In genomic region chr6:26033942-26034354, GRCh38 we compare ENCODE assay signal across 1 cellular context.
A peak's percentile ranks its signal among the peaks of the same experiment; 100 is the strongest.
TF ChIP-seq lines count a peak whose summit lies in the region.

No MANE protein-coding gene starts in this region.

TF ChIP-seq in H1, 55 proteins besides CTCF, POLR2A, EP300 and RAD21:
- TF ChIP-seq, protein P1, sequence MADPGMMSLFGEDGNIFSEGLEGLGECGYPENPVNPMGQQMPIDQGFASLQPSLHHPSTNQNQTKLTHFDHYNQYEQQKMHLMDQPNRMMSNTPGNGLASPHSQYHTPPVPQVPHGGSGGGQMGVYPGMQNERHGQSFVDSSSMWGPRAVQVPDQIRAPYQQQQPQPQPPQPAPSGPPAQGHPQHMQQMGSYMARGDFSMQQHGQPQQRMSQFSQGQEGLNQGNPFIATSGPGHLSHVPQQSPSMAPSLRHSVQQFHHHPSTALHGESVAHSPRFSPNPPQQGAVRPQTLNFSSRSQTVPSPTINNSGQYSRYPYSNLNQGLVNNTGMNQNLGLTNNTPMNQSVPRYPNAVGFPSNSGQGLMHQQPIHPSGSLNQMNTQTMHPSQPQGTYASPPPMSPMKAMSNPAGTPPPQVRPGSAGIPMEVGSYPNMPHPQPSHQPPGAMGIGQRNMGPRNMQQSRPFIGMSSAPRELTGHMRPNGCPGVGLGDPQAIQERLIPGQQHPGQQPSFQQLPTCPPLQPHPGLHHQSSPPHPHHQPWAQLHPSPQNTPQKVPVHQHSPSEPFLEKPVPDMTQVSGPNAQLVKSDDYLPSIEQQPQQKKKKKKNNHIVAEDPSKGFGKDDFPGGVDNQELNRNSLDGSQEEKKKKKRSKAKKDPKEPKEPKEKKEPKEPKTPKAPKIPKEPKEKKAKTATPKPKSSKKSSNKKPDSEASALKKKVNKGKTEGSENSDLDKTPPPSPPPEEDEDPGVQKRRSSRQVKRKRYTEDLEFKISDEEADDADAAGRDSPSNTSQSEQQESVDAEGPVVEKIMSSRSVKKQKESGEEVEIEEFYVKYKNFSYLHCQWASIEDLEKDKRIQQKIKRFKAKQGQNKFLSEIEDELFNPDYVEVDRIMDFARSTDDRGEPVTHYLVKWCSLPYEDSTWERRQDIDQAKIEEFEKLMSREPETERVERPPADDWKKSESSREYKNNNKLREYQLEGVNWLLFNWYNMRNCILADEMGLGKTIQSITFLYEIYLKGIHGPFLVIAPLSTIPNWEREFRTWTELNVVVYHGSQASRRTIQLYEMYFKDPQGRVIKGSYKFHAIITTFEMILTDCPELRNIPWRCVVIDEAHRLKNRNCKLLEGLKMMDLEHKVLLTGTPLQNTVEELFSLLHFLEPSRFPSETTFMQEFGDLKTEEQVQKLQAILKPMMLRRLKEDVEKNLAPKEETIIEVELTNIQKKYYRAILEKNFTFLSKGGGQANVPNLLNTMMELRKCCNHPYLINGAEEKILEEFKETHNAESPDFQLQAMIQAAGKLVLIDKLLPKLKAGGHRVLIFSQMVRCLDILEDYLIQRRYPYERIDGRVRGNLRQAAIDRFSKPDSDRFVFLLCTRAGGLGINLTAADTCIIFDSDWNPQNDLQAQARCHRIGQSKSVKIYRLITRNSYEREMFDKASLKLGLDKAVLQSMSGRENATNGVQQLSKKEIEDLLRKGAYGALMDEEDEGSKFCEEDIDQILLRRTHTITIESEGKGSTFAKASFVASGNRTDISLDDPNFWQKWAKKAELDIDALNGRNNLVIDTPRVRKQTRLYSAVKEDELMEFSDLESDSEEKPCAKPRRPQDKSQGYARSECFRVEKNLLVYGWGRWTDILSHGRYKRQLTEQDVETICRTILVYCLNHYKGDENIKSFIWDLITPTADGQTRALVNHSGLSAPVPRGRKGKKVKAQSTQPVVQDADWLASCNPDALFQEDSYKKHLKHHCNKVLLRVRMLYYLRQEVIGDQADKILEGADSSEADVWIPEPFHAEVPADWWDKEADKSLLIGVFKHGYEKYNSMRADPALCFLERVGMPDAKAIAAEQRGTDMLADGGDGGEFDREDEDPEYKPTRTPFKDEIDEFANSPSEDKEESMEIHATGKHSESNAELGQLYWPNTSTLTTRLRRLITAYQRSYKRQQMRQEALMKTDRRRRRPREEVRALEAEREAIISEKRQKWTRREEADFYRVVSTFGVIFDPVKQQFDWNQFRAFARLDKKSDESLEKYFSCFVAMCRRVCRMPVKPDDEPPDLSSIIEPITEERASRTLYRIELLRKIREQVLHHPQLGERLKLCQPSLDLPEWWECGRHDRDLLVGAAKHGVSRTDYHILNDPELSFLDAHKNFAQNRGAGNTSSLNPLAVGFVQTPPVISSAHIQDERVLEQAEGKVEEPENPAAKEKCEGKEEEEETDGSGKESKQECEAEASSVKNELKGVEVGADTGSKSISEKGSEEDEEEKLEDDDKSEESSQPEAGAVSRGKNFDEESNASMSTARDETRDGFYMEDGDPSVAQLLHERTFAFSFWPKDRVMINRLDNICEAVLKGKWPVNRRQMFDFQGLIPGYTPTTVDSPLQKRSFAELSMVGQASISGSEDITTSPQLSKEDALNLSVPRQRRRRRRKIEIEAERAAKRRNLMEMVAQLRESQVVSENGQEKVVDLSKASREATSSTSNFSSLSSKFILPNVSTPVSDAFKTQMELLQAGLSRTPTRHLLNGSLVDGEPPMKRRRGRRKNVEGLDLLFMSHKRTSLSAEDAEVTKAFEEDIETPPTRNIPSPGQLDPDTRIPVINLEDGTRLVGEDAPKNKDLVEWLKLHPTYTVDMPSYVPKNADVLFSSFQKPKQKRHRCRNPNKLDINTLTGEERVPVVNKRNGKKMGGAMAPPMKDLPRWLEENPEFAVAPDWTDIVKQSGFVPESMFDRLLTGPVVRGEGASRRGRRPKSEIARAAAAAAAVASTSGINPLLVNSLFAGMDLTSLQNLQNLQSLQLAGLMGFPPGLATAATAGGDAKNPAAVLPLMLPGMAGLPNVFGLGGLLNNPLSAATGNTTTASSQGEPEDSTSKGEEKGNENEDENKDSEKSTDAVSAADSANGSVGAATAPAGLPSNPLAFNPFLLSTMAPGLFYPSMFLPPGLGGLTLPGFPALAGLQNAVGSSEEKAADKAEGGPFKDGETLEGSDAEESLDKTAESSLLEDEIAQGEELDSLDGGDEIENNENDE (IDR thresholded peaks at IDR 0.05; ENCODE audit: insufficient replicate concordance, low read length), result peak; percentile 17
- TF ChIP-seq, protein P2, sequence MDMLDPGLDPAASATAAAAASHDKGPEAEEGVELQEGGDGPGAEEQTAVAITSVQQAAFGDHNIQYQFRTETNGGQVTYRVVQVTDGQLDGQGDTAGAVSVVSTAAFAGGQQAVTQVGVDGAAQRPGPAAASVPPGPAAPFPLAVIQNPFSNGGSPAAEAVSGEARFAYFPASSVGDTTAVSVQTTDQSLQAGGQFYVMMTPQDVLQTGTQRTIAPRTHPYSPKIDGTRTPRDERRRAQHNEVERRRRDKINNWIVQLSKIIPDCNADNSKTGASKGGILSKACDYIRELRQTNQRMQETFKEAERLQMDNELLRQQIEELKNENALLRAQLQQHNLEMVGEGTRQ (IDR thresholded peaks at IDR 0.05; ENCODE audit: low read length), result no peak
- peak; percentile 25; the same call in 1 of the 2 replicates for TF ChIP-seq EGR1 (IDR thresholded peaks at IDR 0.05; ENCODE audit: borderline replicate concordance, low read depth, low read length)
- TF ChIP-seq SIX5 (IDR thresholded peaks at IDR 0.05; ENCODE audit: low read depth, low read length), result no peak
- TF ChIP-seq CHD1 (IDR thresholded peaks at IDR 0.05; ENCODE audit: low read depth, low read length), result no peak
- no peak for TF ChIP-seq GABPA (IDR thresholded peaks at IDR 0.05; ENCODE audit: borderline replicate concordance, insufficient read depth, low read length)
- no peak for TF ChIP-seq YY1 (IDR thresholded peaks at IDR 0.05; ENCODE audit: low read depth, low read length)
- no peak for TF ChIP-seq SP4 (IDR thresholded peaks at IDR 0.05; ENCODE audit: low read length)
- TF ChIP-seq TAF7 (optimal IDR thresholded peaks at IDR 0.05; ENCODE audit: borderline replicate concordance, low read depth, low read length), result peak; percentile 65
- TF ChIP-seq E2F6 (IDR thresholded peaks at IDR 0.05), result no peak
- no peak for TF ChIP-seq BACH1 (IDR thresholded peaks at IDR 0.05; ENCODE audit: low read length)
- no peak for TF ChIP-seq MAX (IDR thresholded peaks at IDR 0.05)
